8 cellular contexts compared by ENCODE assay signal in genomic region chr5:113514263-113514590, GRCh38. TPM values are rescaled to one million over a fixed set of nuclear protein-coding genes. Genes with fewer than 3 reads are reported as not detected.
DNase-seq lines count a peak whose midpoint lies in the region; ATAC-seq and TF ChIP-seq lines count a peak whose summit lies in the region.

No MANE protein-coding gene starts in this region.

- no peak overlapping the region for H3K23ac ChIP-seq in trophoblast cell (ENCODE audit: low read length)

- no peak overlapping the region for H3K14ac ChIP-seq in trophoblast cell (ENCODE audit: low read length)

- H2BK120ac ChIP-seq in trophoblast cell (ENCODE audit: insufficient read depth, low read length, poor library complexity), result no peak overlapping the region

- H3K4me1 ChIP-seq in RWPE2 (ENCODE audit: insufficient read depth, poor library complexity, severe bottlenecking) (peaks cover 23% of the 10 kb centered on the region), esophagus squamous epithelium (peaks cover 6 to 37% (median 8%) of the 10 kb centered on the region in 3 donors), trophoblast cell (ENCODE audit: control insufficient read depth in 1 of 2, insufficient read depth in 2 of 2, low read length in 2 of 2) (peaks cover 0 to 1% of the 10 kb centered on the region in 2 experiments)

- H3K79me1 ChIP-seq in trophoblast cell (ENCODE audit: low read length), result peaks cover 8% of the 10 kb centered on the region

- no peak overlapping the region for H2AK5ac ChIP-seq in trophoblast cell (ENCODE audit: low read length)

- H2BK12ac ChIP-seq in trophoblast cell (ENCODE audit: low read length), result no peak overlapping the region

- no peak for TF ChIP-seq POLR2A in esophagus squamous epithelium (IDR thresholded peaks at IDR 0.05)

- peak overlapping the region; percentile 84 for H3K27ac Mint-ChIP-seq in activated CD8-positive, alpha-beta memory T cell treated with anti-CD3 and anti-CD28 coated beads, Interleukin-2, amount 10 ng/mL, durations not matched to agents 7 days and 5 days

- no peak for DNase-seq in activated CD8-positive, alpha-beta memory T cell treated with anti-CD3 and anti-CD28 coated beads, Interleukin-2, amount 10 ng/mL, durations not matched to agents 7 days and 5 days
- DNase-seq in activated CD8-positive, alpha-beta memory T cell treated with anti-CD3 and anti-CD28 coated beads, Interleukin-2, amount 50 U/mL, for 48 hours, result no peak
- DNase-seq in RWPE2 (ENCODE audit: low spot score), result no peak
- DNase-seq in esophagus squamous epithelium (lab: John Stamatoyannopoulos, UW), result no peak
- no peak for DNase-seq in trophoblast cell
- DNase-seq in HK-2 (ENCODE audit: unreplicated experiment), result no peak

- H3K4me2 ChIP-seq in trophoblast cell (ENCODE audit: low read length), result peak overlapping the region; percentile 97

- peaks cover 30% of the 10 kb centered on the region for H3K4me1 Mint-ChIP-seq in activated CD8-positive, alpha-beta memory T cell treated with anti-CD3 and anti-CD28 coated beads, Interleukin-2, amount 10 ng/mL, durations not matched to agents 7 days and 5 days

- peaks cover 16% of the 10 kb centered on the region for H3K27me3 Mint-ChIP-seq in activated CD8-positive, alpha-beta memory T cell treated with anti-CD3 and anti-CD28 coated beads, Interleukin-2, amount 10 ng/mL, durations not matched to agents 7 days and 5 days

- peaks cover 24% of the 10 kb centered on the region for H3K36me3 Mint-ChIP-seq in activated CD8-positive, alpha-beta memory T cell treated with anti-CD3 and anti-CD28 coated beads, Interleukin-2, amount 10 ng/mL, durations not matched to agents 7 days and 5 days

- CTCF ChIA-PET in activated CD8-positive, alpha-beta memory T cell treated with anti-CD3 and anti-CD28 coated beads, Interleukin-2, amount 10 ng/mL, durations not matched to agents 7 days and 5 days (lab: Charles Lee), result interaction anchor here (1.2 to 1.6 kb wide), 6 partner anchors 8 to 516 kb away, joined by 3 to 6 read pairs (median 5); no protein-coding TSS in a partner anchor

- H3K18ac ChIP-seq in trophoblast cell (ENCODE audit: low read length), result peak overlapping the region; percentile 26

- H3K9me3 ChIP-seq in RWPE2 (ENCODE audit: severe bottlenecking), result no peaks in the 10 kb centered on the region
- no peaks in the 10 kb centered on the region for H3K9me3 ChIP-seq in esophagus squamous epithelium
- no peaks in the 10 kb centered on the region for H3K9me3 ChIP-seq in trophoblast cell (ENCODE audit: insufficient read depth, low read depth, low read length)

- H3K27me3 ChIP-seq in RWPE2 (ENCODE audit: insufficient read depth, poor library complexity, severe bottlenecking) (no peaks in the 10 kb centered on the region), esophagus squamous epithelium (peaks cover 0 to 5% (median 0%) of the 10 kb centered on the region in 4 donors), trophoblast cell (ENCODE audit: insufficient read depth, low read length) (no peaks in the 10 kb centered on the region)

- H2BK5ac ChIP-seq in trophoblast cell (ENCODE audit: low read depth, low read length, poor library complexity), result no peak overlapping the region

- peak overlapping the region; percentile 92 for H2AFZ ChIP-seq in trophoblast cell (ENCODE audit: insufficient read depth, low read length, poor library complexity)

- peak overlapping the region; percentile 79 for H3K9ac ChIP-seq in trophoblast cell (ENCODE audit: low read length)

- peak overlapping the region; percentile 87 for H3K4me3 ChIP-seq in RWPE2 (ENCODE audit: severe bottlenecking)
- H3K4me3 ChIP-seq in esophagus squamous epithelium, result peak overlapping the region; percentile 70 to 97 (median 87)
- peak overlapping the region; percentile 88 for H3K4me3 ChIP-seq in trophoblast cell (ENCODE audit: low read depth, low read length)

- H3K27ac ChIP-seq in RWPE2 (ENCODE audit: poor library complexity, severe bottlenecking), result peak overlapping the region; percentile 41
- H3K27ac ChIP-seq in esophagus squamous epithelium, result peak overlapping the region; percentile 91 to 97 (median 94)
- H3K27ac ChIP-seq in trophoblast cell (ENCODE audit: low read depth, low read length), result no peak overlapping the region

- whole genome bisulfite sequencing in esophagus squamous epithelium, 2 donors, result 0 to 2% methylated on average over 7 to 10 of the region's 10 CpGs
- no CpG with 5 or more reads among the region's 10 CpGs for WGBS in trophoblast cell (ENCODE audit: extremely low coverage, insufficient coverage, insufficient read length)

- TF ChIP-seq CTCF in RWPE2 (IDR thresholded peaks at IDR 0.05; ENCODE audit: poor library complexity, severe bottlenecking) (no peak), esophagus squamous epithelium (IDR thresholded peaks at IDR 0.05) (no peak)

- intact Hi-C loops in esophagus squamous epithelium (cut with DNase I), result loop anchor here (10.0 kb wide), 1 partner anchor 179 kb away; no protein-coding TSS in a partner anchor

- H3K4ac ChIP-seq in trophoblast cell (ENCODE audit: low read depth, low read length), result no peak overlapping the region

- H3K79me2 ChIP-seq in trophoblast cell (ENCODE audit: control insufficient read depth, insufficient read depth, low read length, poor library complexity), result peaks cover 6% of the 10 kb centered on the region

- peak overlapping the region; percentile 85 for H3K4me3 Mint-ChIP-seq in activated CD8-positive, alpha-beta memory T cell treated with anti-CD3 and anti-CD28 coated beads, Interleukin-2, amount 10 ng/mL, durations not matched to agents 7 days and 5 days

- peak overlapping the region; percentile 92 for H4K8ac ChIP-seq in trophoblast cell (ENCODE audit: low read depth, low read length)

- peak overlapping the region; percentile 84 for H4K91ac ChIP-seq in trophoblast cell (ENCODE audit: low read depth, low read length)

- H4K12ac ChIP-seq in trophoblast cell (ENCODE audit: low read depth, low read length), result peak overlapping the region; percentile 16

- ATAC-seq in activated CD8-positive, alpha-beta memory T cell treated with anti-CD3 and anti-CD28 coated beads, Interleukin-2, amount 10 ng/mL, durations not matched to agents 7 days and 5 days, result no peak
- ATAC-seq in RWPE2 (ENCODE audit: low read depth), result no peak
- ATAC-seq in GM21423 (IDR thresholded peaks at IDR 0.05; ENCODE audit: unreplicated experiment), result no peak
- ATAC-seq in GM19035 (IDR thresholded peaks at IDR 0.05; ENCODE audit: unreplicated experiment), result no peak

- H3K36me3 ChIP-seq in RWPE2 (ENCODE audit: low read depth) (peaks cover 40% of the 10 kb centered on the region), esophagus squamous epithelium (peaks cover 0 to 13% (median 0%) of the 10 kb centered on the region in 3 donors), trophoblast cell (ENCODE audit: control insufficient read depth in 1 of 2, insufficient read depth in 2 of 2, low read length in 2 of 2) (peaks cover 3 to 4% of the 10 kb centered on the region in 2 experiments)

- no peaks in the 10 kb centered on the region for H3K9me3 Mint-ChIP-seq in activated CD8-positive, alpha-beta memory T cell treated with anti-CD3 and anti-CD28 coated beads, Interleukin-2, amount 10 ng/mL, durations not matched to agents 7 days and 5 days (ENCODE audit: low read depth)

RNA-seq across cellular contexts. Expression of gene YTHDC2, which starts 0.7 kb away (rescaled TPM):
- total RNA-seq in activated CD8-positive, alpha-beta memory T cell treated with anti-CD3 and anti-CD28 coated beads, Interleukin-2, amount 10 ng/mL, durations not matched to agents 7 days and 5 days, result 10 to 100 TPM; 27.6 to 32.8 TPM
- 10 to 100 TPM; 12.4 to 33.4 (median 23.7) TPM for total RNA-seq in esophagus squamous epithelium
- polyA plus RNA-seq in trophoblast cell (2013), result 6.3 and 6.8 TPM in 2 replicates

RNA-seq across cellular contexts. Expression of gene MCC, which starts 26.0 kb away (rescaled TPM):
- total RNA-seq in activated CD8-positive, alpha-beta memory T cell treated with anti-CD3 and anti-CD28 coated beads, Interleukin-2, amount 10 ng/mL, durations not matched to agents 7 days and 5 days, result 1 to 10 TPM; 7.4 to 7.5 TPM
- 10 to 100 TPM; 41.6 to 45.4 (median 43.4) TPM for total RNA-seq in esophagus squamous epithelium
- polyA plus RNA-seq in trophoblast cell (2013), result 2.0 TPM in 2 replicates

Comparison
In these comparisons a context has a peak if more than half of its experiments do, and no peak if none do; other contexts are left out.
1. RNA of gene MCC, which starts 26.0 kb away (total RNA-seq): 41.6 to 45.4 TPM in esophagus squamous epithelium; 7.4 to 7.5 TPM in activated CD8-positive, alpha-beta memory T cell treated with anti-CD3 and anti-CD28 coated beads, Interleukin-2, amount 10 ng/mL, durations not matched to agents 7 days and 5 days; every median in the first group is over 4 times any median in the second.
2. Peak in every context shown above with its lines, with median percentiles within 50 percentile points of each other: H3K4me3 ChIP-seq.